27 cellular contexts compared by ENCODE assay signal in the genomic region with DNA sequence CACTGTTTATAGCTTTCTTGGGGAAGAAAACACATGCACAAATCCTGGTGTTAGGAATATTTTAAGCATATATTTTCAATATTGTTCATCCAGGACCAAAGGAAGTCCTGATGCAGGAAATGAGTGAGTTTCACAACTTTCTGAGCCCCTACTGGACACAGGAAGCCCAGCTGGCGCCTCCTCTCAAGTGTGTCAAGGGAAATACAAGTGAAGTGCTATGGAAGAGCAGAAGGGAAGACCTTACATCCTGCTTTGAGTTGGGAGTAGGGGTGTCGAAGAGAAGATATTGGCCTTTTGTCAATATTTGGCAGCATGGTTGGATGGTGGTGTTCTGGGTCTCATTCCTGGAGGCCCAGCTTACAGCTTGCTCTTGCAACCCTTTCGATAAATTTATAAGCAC.
DNase-seq lines count a peak whose midpoint lies in the region; ATAC-seq and TF ChIP-seq lines count a peak whose summit lies in the region.
"Had no signal": no experiment of that assay in that cellular context is flagged by ENCODE, and none has a peak within 500 bp of the region (broad histone marks: within the 10 kb centered on the region; RNA-seq: fewer than 3 reads in every experiment).

No MANE protein-coding gene starts in this region.

- H2BK120ac ChIP-seq in IMR-90 (ENCODE audit: low read depth, low read length) (no peak overlapping the region), mesenchymal stem cell (ENCODE audit: low read depth, low read length) (no peak overlapping the region)

- 0 out of 2 replicates have a peak, but pooled peaks have one; percentile 20 for TF ChIP-seq CTCF in AG04450 (IDR thresholded peaks at IDR 0.05; ENCODE audit: low read depth, low read length)
- no peak for TF ChIP-seq CTCF in IMR-90 (conservative IDR thresholded peaks at IDR 0.05; ENCODE audit: low read depth, low read length)
- peak; percentile 17 for TF ChIP-seq CTCF in chondrocyte (IDR thresholded peaks at IDR 0.05)
- TF ChIP-seq CTCF in osteoblast (IDR thresholded peaks at IDR 0.05; ENCODE audit: extremely low read depth, low read depth, low read length) = no peak

- TF ChIP-seq POLR2A in IMR-90 (IDR thresholded peaks at IDR 0.05; ENCODE audit: low read depth, low read length) = no peak

- no peaks in the 10 kb centered on the region for H3K79me1 ChIP-seq in IMR-90 (ENCODE audit: low read depth in 1 of 2, low read length in 2 of 2)
- H3K79me1 ChIP-seq in mesenchymal stem cell (replicated peaks; ENCODE audit: low read length, poor library complexity, severe bottlenecking) = no peaks in the 10 kb centered on the region

- H2BK15ac ChIP-seq in IMR-90 (ENCODE audit: low read depth, low read length) = no peak overlapping the region
- no peak overlapping the region for H2BK15ac ChIP-seq in mesenchymal stem cell (ENCODE audit: low read depth, poor library complexity, severe bottlenecking)

- no peak overlapping the region for H3K9ac ChIP-seq in IMR-90 (ENCODE audit: low read depth, low read length)
- no peak overlapping the region for H3K9ac ChIP-seq in mesenchymal stem cell (ENCODE audit: low read length)
- H3K9ac ChIP-seq: parathyroid adenoma had no signal

- no peak for DNase-seq in AG04450 (ENCODE audit: low read depth, low spot score)
- no peak for DNase-seq in IMR-90
- DNase-seq in chondrocyte (ENCODE audit: low spot score) = no peak
- peak; percentile 31 for DNase-seq in mesenchymal stem cell
- DNase-seq in activated CD8-positive, alpha-beta memory T cell treated with anti-CD3 and anti-CD28 coated beads for 24 hours = no peak
- DNase-seq in osteoblast (ENCODE audit: insufficient read length, low spot score, missing footprints) = no peak
- no peak for DNase-seq in aorta
- DNase-seq in activated CD4-positive, alpha-beta T cell treated with anti-CD3 and anti-CD28 coated beads, Interleukin-2, amount 50 U/mL, for 4 hours = no peak
- DNase-seq: activated CD4-positive, alpha-beta T cell treated with anti-CD3 and anti-CD28 coated beads for 48 hours; heart right ventricle; HFFc6; KG1; left colon; MM.1S; naive thymus-derived CD4-positive, alpha-beta T cell; NCI-H2171; NCI-H526; right lobe of liver; stimulated activated CD4-positive, alpha-beta T cell treated with anti-CD3 and anti-CD28 coated beads, Interleukin-4, amount 100 ng/mL, for 4 hours; stimulated activated naive CD4-positive, alpha-beta T cell; T-helper 1 cell; testis had no signal

- H3K27ac ChIP-seq in AG04450 (ENCODE audit: low read depth, low read length) = no peak overlapping the region
- no peak overlapping the region for H3K27ac ChIP-seq in IMR-90 (ENCODE audit: insufficient read depth, low read length)
- no peak overlapping the region for H3K27ac ChIP-seq in mesenchymal stem cell (ENCODE audit: low read length, poor library complexity, severe bottlenecking)
- no peak overlapping the region for H3K27ac ChIP-seq in osteoblast (ENCODE audit: low read depth, low read length)
- H3K27ac ChIP-seq in aorta (ENCODE audit: low read depth in 1 of 2, low read length in 2 of 2) = no peak overlapping the region
- H3K27ac ChIP-seq: C4-2B, heart right ventricle, parathyroid adenoma, right lobe of liver, SJCRH30, testis had no signal

- no peak overlapping the region for H3K4me3 ChIP-seq in AG04450 (ENCODE audit: low read depth, low read length)
- H3K4me3 ChIP-seq in IMR-90 (ENCODE audit: insufficient read depth, low read depth, low read length) = no peak overlapping the region
- no peak overlapping the region for H3K4me3 ChIP-seq in mesenchymal stem cell (ENCODE audit: insufficient read depth in 1 of 2, low read depth in 1 of 2, low read length in 2 of 2)
- no peak overlapping the region for H3K4me3 ChIP-seq in osteoblast (ENCODE audit: insufficient read depth, low read length)
- H3K4me3 ChIP-seq in aorta (ENCODE audit: low read length in 2 of 2) = no peak overlapping the region
- H3K4me3 ChIP-seq: heart right ventricle, right lobe of liver, SJCRH30, testis had no signal

- H3K56ac ChIP-seq in IMR-90 (ENCODE audit: extremely low read depth, insufficient read depth, low read length) = no peak overlapping the region

- dilution Hi-C loops in IMR-90 (cut with HindIII; ENCODE audit: low sequenced_read_pairs, unreplicated experiment) = no loop called here

- CTCF ChIA-PET in AG04450 (lab: Charles Lee) (no interaction called here), IMR-90 (lab: Yijun Ruan, JAX) (no interaction called here)

- ATAC-seq in IMR-90 (ENCODE audit: low read depth) (no peak), aorta (ENCODE audit: low FRiP score) (no peak)
- ATAC-seq: heart right ventricle; left colon; naive thymus-derived CD4-positive, alpha-beta T cell; right lobe of liver had no signal

- POLR2A ChIA-PET in AG04450 (lab: Yijun Ruan, JAX) (no interaction called here), IMR-90 (lab: Charles Lee; ENCODE audit: unreplicated experiment) (no interaction called here)

- no peak overlapping the region for H3K4me3 Mint-ChIP-seq in chondrocyte (ENCODE audit: unreplicated experiment)
- H3K4me3 Mint-ChIP-seq: activated naive CD4-positive, alpha-beta T cell treated with anti-CD3 and anti-CD28 coated beads, Interleukin-2, amount 50 U/mL, for 24 hours; central memory CD8-positive, alpha-beta T cell; HFFc6; naive thymus-derived CD4-positive, alpha-beta T cell had no signal

- H4K91ac ChIP-seq in IMR-90 (ENCODE audit: insufficient read depth, low read depth, low read length) (peak overlapping the region; percentile 12; the same call in 1 of the 2 replicates), mesenchymal stem cell (ENCODE audit: low read length) (no peak overlapping the region)

- WGBS in IMR-90 (ENCODE audit: extremely low coverage in 2 of 2, insufficient read length in 1 of 2), 2 experiments = no CpG with 5 or more reads among the region's 3 CpGs
- WGBS in mesenchymal stem cell = 44% methylated on average over 2 of the region's 3 CpGs
- WGBS in aorta, 2 donors = 91 to 97% methylated on average over 3 of the region's 3 CpGs

- no peaks in the 10 kb centered on the region for H3K36me3 ChIP-seq in IMR-90 (ENCODE audit: control insufficient read depth, insufficient read depth, low read length)
- no peaks in the 10 kb centered on the region for H3K36me3 ChIP-seq in mesenchymal stem cell (ENCODE audit: control insufficient read depth in 1 of 2, insufficient read depth in 2 of 2, low read depth in 1 of 2, low read length in 2 of 2)
- H3K36me3 ChIP-seq in osteoblast (ENCODE audit: insufficient read depth, low read length) = no peaks in the 10 kb centered on the region
- no peaks in the 10 kb centered on the region for H3K36me3 ChIP-seq in aorta (ENCODE audit: control insufficient read depth in 1 of 2, insufficient read depth in 2 of 2, low read length in 1 of 2)
- H3K36me3 ChIP-seq: heart right ventricle, right lobe of liver, SJCRH30 had no signal

- peak overlapping the region; percentile 57; the same call in 1 of the 2 replicates for H4K5ac ChIP-seq in IMR-90 (ENCODE audit: low read depth, low read length)

- no TSS peak for BruUV-seq in IMR-90 (replicated peaks; lab: Mats Ljungman, UMichigan)

- no peaks in the 10 kb centered on the region for H3K9me3 Mint-ChIP-seq in chondrocyte (ENCODE audit: low read depth)
- H3K9me3 Mint-ChIP-seq: activated naive CD4-positive, alpha-beta T cell treated with anti-CD3 and anti-CD28 coated beads, Interleukin-2, amount 50 U/mL, for 24 hours; central memory CD8-positive, alpha-beta T cell; HFFc6 had no signal

- in situ Hi-C loops in IMR-90 (cut with MboI; ENCODE audit: low sequenced_read_pairs) = no loop called here

- H2AK9ac ChIP-seq in IMR-90 (replicated peaks; ENCODE audit: low read depth, low read length, poor library complexity) = no peak overlapping the region

- intact Hi-C loops in IMR-90 (cut with micrococcal nuclease) (no loop called here), aorta (cut with DNase I) (no loop called here)

- no peak overlapping the region for H3K27ac Mint-ChIP-seq in chondrocyte (ENCODE audit: unreplicated experiment)
- H3K27ac Mint-ChIP-seq: activated naive CD4-positive, alpha-beta T cell treated with anti-CD3 and anti-CD28 coated beads, Interleukin-2, amount 50 U/mL, for 24 hours; HFFc6; naive thymus-derived CD4-positive, alpha-beta T cell had no signal

- H3K23ac ChIP-seq in IMR-90 (ENCODE audit: low read depth, low read length) (no peak overlapping the region), mesenchymal stem cell (ENCODE audit: low read length in 2 of 2) (no peak overlapping the region)

- H3K14ac ChIP-seq in IMR-90 (replicated peaks; ENCODE audit: low read depth, low read length) = no peak overlapping the region
- H3K14ac ChIP-seq in mesenchymal stem cell (ENCODE audit: low read length in 2 of 2) = no peak overlapping the region

- H3K4me1 ChIP-seq in IMR-90 (ENCODE audit: control insufficient read depth, insufficient read depth, low read length) (peaks cover 4% of the 10 kb centered on the region), mesenchymal stem cell (ENCODE audit: control insufficient read depth, insufficient read depth, low read depth, low read length) (peaks cover 7% of the 10 kb centered on the region), osteoblast (ENCODE audit: insufficient read depth, low read length) (no peaks in the 10 kb centered on the region), aorta (ENCODE audit: control insufficient read depth in 1 of 2, insufficient read depth in 2 of 2, low read length in 2 of 2) (no peaks in the 10 kb centered on the region)
- H3K4me1 ChIP-seq: parathyroid adenoma, right lobe of liver, testis had no signal

- H2BK5ac ChIP-seq in IMR-90 (ENCODE audit: low read depth, low read length, poor library complexity, severe bottlenecking) (no peak overlapping the region), mesenchymal stem cell (ENCODE audit: low read depth, low read length, poor library complexity, severe bottlenecking) (no peak overlapping the region)

- no peak overlapping the region for H2BK20ac ChIP-seq in IMR-90 (ENCODE audit: low read depth, low read length)

- no peaks in the 10 kb centered on the region for H3K9me3 ChIP-seq in AG04450 (ENCODE audit: control insufficient read depth, insufficient read depth, low read length)
- H3K9me3 ChIP-seq in IMR-90 (ENCODE audit: control insufficient read depth, insufficient read depth, low read length) = no peaks in the 10 kb centered on the region
- no peaks in the 10 kb centered on the region for H3K9me3 ChIP-seq in mesenchymal stem cell (ENCODE audit: control insufficient read depth, low read length)
- no peaks in the 10 kb centered on the region for H3K9me3 ChIP-seq in osteoblast (ENCODE audit: low read depth, low read length)
- H3K9me3 ChIP-seq in aorta (ENCODE audit: control insufficient read depth, low read length) = no peaks in the 10 kb centered on the region
- H3K9me3 ChIP-seq: heart right ventricle, right lobe of liver, SJCRH30, testis had no signal

- H3K4ac ChIP-seq in IMR-90 (ENCODE audit: low read depth, low read length) = no peak overlapping the region
- H3K4ac ChIP-seq in mesenchymal stem cell (ENCODE audit: low read depth in 1 of 2, low read length in 2 of 2) = no peak overlapping the region

- TF ChIP-seq RAD21 in IMR-90 (IDR thresholded peaks at IDR 0.05; ENCODE audit: low read length) = no peak

- H3K18ac ChIP-seq in IMR-90 (ENCODE audit: low read depth, low read length) (peak overlapping the region; percentile 37; the same call in 1 of the 2 replicates), mesenchymal stem cell (ENCODE audit: low read depth in 1 of 2, low read length in 2 of 2) (peak overlapping the region in 1 of 2 experiments; percentile 52)

- H3K27me3 ChIP-seq in AG04450 (ENCODE audit: control insufficient read depth, insufficient read depth, low read length) (no peaks in the 10 kb centered on the region), IMR-90 (ENCODE audit: control insufficient read depth, insufficient read depth, low read length) (no peaks in the 10 kb centered on the region), mesenchymal stem cell (ENCODE audit: control insufficient read depth in 1 of 2, insufficient read depth in 1 of 2, low read length in 2 of 2) (no peaks in the 10 kb centered on the region), osteoblast (ENCODE audit: insufficient read depth, low read length) (no peaks in the 10 kb centered on the region), aorta (ENCODE audit: control insufficient read depth in 1 of 2, insufficient read depth in 2 of 2, low read length in 1 of 2) (no peaks in the 10 kb centered on the region)
- H3K27me3 ChIP-seq: heart right ventricle, right lobe of liver, SJCRH30, testis had no signal

- H3K79me2 ChIP-seq in osteoblast (ENCODE audit: insufficient read depth, low read length) = no peaks in the 10 kb centered on the region
- H3K79me2 ChIP-seq: parathyroid adenoma had no signal

- H2AK5ac ChIP-seq in IMR-90 (ENCODE audit: low read depth, low read length) (0 out of 2 replicates have a peak overlapping the region, but pooled peaks have one; percentile 10), mesenchymal stem cell (ENCODE audit: low read length, severe bottlenecking) (peak overlapping the region; percentile 27)

- H3K4me1 Mint-ChIP-seq in chondrocyte (ENCODE audit: low read depth) = peaks cover 33% of the 10 kb centered on the region
- H3K4me1 Mint-ChIP-seq: activated naive CD4-positive, alpha-beta T cell treated with anti-CD3 and anti-CD28 coated beads, Interleukin-2, amount 50 U/mL, for 24 hours; central memory CD8-positive, alpha-beta T cell; naive thymus-derived CD4-positive, alpha-beta T cell had no signal

- peaks cover 6% of the 10 kb centered on the region; the same call in 1 of the 2 replicates for H3K9me1 ChIP-seq in IMR-90 (ENCODE audit: insufficient read depth, low read length)

- peak overlapping the region; percentile 10 to 32; a peak in 1 of 4 replicates for H4K8ac ChIP-seq in IMR-90 (ENCODE audit: low read depth in 2 of 2, low read length in 2 of 2)
- peak overlapping the region; percentile 67 for H4K8ac ChIP-seq in mesenchymal stem cell (ENCODE audit: low read length)

- no peaks in the 10 kb centered on the region for H4K20me1 ChIP-seq in IMR-90 (ENCODE audit: insufficient read depth, low read length)
- H4K20me1 ChIP-seq in osteoblast (ENCODE audit: insufficient read depth, low read length) = no peaks in the 10 kb centered on the region

- H2AFZ ChIP-seq in IMR-90 (replicated peaks; ENCODE audit: low read length, poor library complexity) (no peak overlapping the region), mesenchymal stem cell (ENCODE audit: low read depth, low read length) (no peak overlapping the region), osteoblast (ENCODE audit: low read length) (no peak overlapping the region)
- H2AFZ ChIP-seq: parathyroid adenoma had no signal

- peak overlapping the region in 1 of 2 experiments; percentile 38 for H2BK12ac ChIP-seq in mesenchymal stem cell (ENCODE audit: low read length in 2 of 2)

- no peaks in the 10 kb centered on the region for H3K36me3 Mint-ChIP-seq in chondrocyte (ENCODE audit: low read depth)
- H3K36me3 Mint-ChIP-seq: activated naive CD4-positive, alpha-beta T cell treated with anti-CD3 and anti-CD28 coated beads, Interleukin-2, amount 50 U/mL, for 24 hours; naive thymus-derived CD4-positive, alpha-beta T cell had no signal

- H3K4me2 ChIP-seq in IMR-90 (ENCODE audit: low read depth, low read length) (no peak overlapping the region), mesenchymal stem cell (ENCODE audit: low read length, poor library complexity, severe bottlenecking) (no peak overlapping the region), osteoblast (ENCODE audit: insufficient read depth, low read length) (no peak overlapping the region)

- H3K27me3 Mint-ChIP-seq in chondrocyte (ENCODE audit: low read depth) = no peaks in the 10 kb centered on the region

Comparison
In these comparisons a context has a peak if more than half of its experiments do, and no peak if none do; other contexts are left out.
1. CTCF ChIP-seq: peak in AG04450 (single experiment) and chondrocyte (single experiment); none in IMR-90 (single experiment) and osteoblast (single experiment).